ENCODE assay signal across 2 cellular contexts in genomic region chr1:45454464-45454863, GRCh38.
TF ChIP-seq lines count a peak whose summit lies in the region.

No MANE protein-coding gene starts in this region.

TF ChIP-seq in GM23338, 12 proteins besides CTCF, POLR2A, EP300 and RAD21:
- TF ChIP-seq ZNF462 (CRISPR knock-in tag; IDR thresholded peaks at IDR 0.05) (no peak), ZNF114 (CRISPR knock-in tag; IDR thresholded peaks at IDR 0.05) (no peak), ZNF331 (CRISPR knock-in tag; IDR thresholded peaks at IDR 0.05; ENCODE audit: low read depth) (no peak), CREB1 (CRISPR knock-in tag; IDR thresholded peaks at IDR 0.05; ENCODE audit: low read depth) (no peak), POLR2AphosphoS5 (IDR thresholded peaks at IDR 0.05; ENCODE audit: low read depth) (no peak), ETS1 (IDR thresholded peaks at IDR 0.05) (no peak), JUNB (IDR thresholded peaks at IDR 0.05; ENCODE audit: unreplicated experiment) (no peak), NANOG (IDR thresholded peaks at IDR 0.05; ENCODE audit: borderline replicate concordance) (no peak), EZH2 (IDR thresholded peaks at IDR 0.05; ENCODE audit: low read depth, unreplicated experiment) (no peak), EZH2phosphoT487 (IDR thresholded peaks at IDR 0.05; ENCODE audit: unreplicated experiment) (no peak)
TF ChIP-seq in GM23338: peak in this region for 0.

TF ChIP-seq in K562, 482 proteins besides CTCF, POLR2A, EP300 and RAD21:
- TF ChIP-seq CBFB (CRISPR knock-in tag; IDR thresholded peaks at IDR 0.05) (no peak), WHSC1 (IDR thresholded peaks at IDR 0.05; ENCODE audit: low read length) (no peak), CBX5 (IDR thresholded peaks at IDR 0.05; ENCODE audit: borderline replicate concordance, low read depth) (no peak), ZNF384 (IDR thresholded peaks at IDR 0.05; ENCODE audit: low read depth, low read length) (no peak), C11orf30 (IDR thresholded peaks at IDR 0.05; ENCODE audit: low read depth) (peak; percentile 84), ZNF316 (IDR thresholded peaks at IDR 0.05) (peak; percentile 89), ZFP36 (IDR thresholded peaks at IDR 0.05; ENCODE audit: low read depth, low read length, partially characterized antibody) (no peak), NFE2L1 (tag; IDR thresholded peaks at IDR 0.05; ENCODE audit: borderline replicate concordance, low read depth) (peak; percentile 82), ATF4 (CRISPR knock-in tag; IDR thresholded peaks at IDR 0.05) (no peak), MAFG (tag; conservative IDR thresholded peaks at IDR 0.05) (peak; percentile 92), BACH1 (tag; IDR thresholded peaks at IDR 0.05) (peak; percentile 56; the same call in 1 of the 2 replicates), NFE2 (IDR thresholded peaks at IDR 0.05; ENCODE audit: low read depth) (peak; percentile 82), MAFF (IDR thresholded peaks at IDR 0.05; ENCODE audit: low read length) (peak; percentile 76; the same call in 1 of the 2 replicates)
